8 cellular contexts compared by ENCODE assay signal in the genomic region with DNA sequence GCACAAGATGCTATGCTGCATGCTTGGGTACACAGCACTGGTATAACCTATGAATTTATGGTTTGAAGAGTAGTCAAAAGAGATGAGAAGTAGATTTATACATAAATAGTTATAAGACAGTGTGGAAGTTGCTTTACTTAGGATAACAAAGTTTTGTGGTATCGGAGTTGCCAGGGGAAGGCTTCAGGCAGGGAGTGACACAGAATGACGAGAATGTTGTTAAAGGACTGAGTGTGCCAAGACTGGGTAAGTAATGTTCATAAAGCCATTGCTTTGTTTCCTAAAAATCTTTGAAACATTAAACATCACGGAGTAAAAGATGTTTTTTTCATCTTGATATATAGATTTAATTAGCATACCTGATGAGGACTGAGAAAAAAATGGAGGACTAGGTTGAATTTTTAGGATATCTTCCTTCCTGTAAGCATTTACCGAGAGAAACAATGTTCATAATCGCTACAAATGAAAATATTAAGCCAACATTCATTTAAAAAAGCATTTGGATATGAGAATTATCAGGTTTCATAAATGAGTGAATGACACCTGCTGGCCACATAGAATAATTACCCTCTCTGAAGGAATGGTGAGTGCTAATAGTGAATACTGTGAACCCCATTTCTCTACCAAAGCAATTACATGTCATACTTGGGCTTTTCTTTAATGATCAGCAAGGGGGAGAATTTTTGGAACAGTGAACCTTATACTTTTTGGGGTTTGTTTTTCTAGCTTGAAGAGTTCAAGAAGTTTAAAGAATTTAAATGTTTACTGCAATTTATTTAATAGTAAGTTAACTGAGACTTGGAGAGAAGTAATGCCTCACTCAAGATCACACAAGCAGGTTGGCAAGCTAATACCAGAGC. TPM values are rescaled to one million over a fixed set of nuclear protein-coding genes. Genes with fewer than 3 reads are reported as not detected.
DNase-seq lines count a peak whose midpoint lies in the region; TF ChIP-seq lines count a peak whose summit lies in the region.

No MANE protein-coding gene starts in this region.

- no peaks in the 10 kb centered on the region for H3K9me3 Mint-ChIP-seq in nephron progenitor cell
- H3K9me3 Mint-ChIP-seq in activated naive CD8-positive, alpha-beta T cell treated with anti-CD3 and anti-CD28 coated beads for 36 hours, result no peaks in the 10 kb centered on the region

- in situ Hi-C loops in G401 (cut with HindIII; ENCODE audit: low sequenced_read_pairs), result no loop called here

- no peaks in the 10 kb centered on the region for H3K36me3 Mint-ChIP-seq in nephron progenitor cell (ENCODE audit: low read depth)
- H3K36me3 Mint-ChIP-seq in activated naive CD8-positive, alpha-beta T cell treated with anti-CD3 and anti-CD28 coated beads for 36 hours, result no peaks in the 10 kb centered on the region

- intact Hi-C loops in posterior vena cava (cut with DNase I), result loop anchor here (10.0 kb wide), 2 partner anchors 261 to 411 kb away; no protein-coding TSS in a partner anchor

- no peaks in the 10 kb centered on the region for H3K4me1 Mint-ChIP-seq in nephron progenitor cell
- peaks cover 5% of the 10 kb centered on the region for H3K4me1 Mint-ChIP-seq in activated naive CD8-positive, alpha-beta T cell treated with anti-CD3 and anti-CD28 coated beads for 36 hours

- H3K27ac Mint-ChIP-seq in nephron progenitor cell, result no peak overlapping the region
- no peak overlapping the region for H3K27ac Mint-ChIP-seq in activated naive CD8-positive, alpha-beta T cell treated with anti-CD3 and anti-CD28 coated beads for 36 hours

- peak; percentile 45 for TF ChIP-seq CTCF in nephron progenitor cell (IDR thresholded peaks at IDR 0.05)

- DNase-seq in G401 (ENCODE audit: low spot score) (peak; percentile 8), HCEC 1CT (peak; percentile 76), NCI-H446 treated with DMSO at 0.1 percent for 48 hours (lab: John Stamatoyannopoulos, UW) (peak; percentile 13), dermis blood vessel endothelial cell (peak; percentile 78), nephron progenitor cell (no peak), putamen (ENCODE audit: low spot score) (no peak), posterior vena cava (ENCODE audit: low spot score) (no peak)
- no peak for DNase-seq in activated naive CD8-positive, alpha-beta T cell treated with anti-CD3 and anti-CD28 coated beads for 36 hours

- no peaks in the 10 kb centered on the region for H3K27me3 Mint-ChIP-seq in nephron progenitor cell (ENCODE audit: low read depth, poor library complexity)
- no peaks in the 10 kb centered on the region for H3K27me3 Mint-ChIP-seq in activated naive CD8-positive, alpha-beta T cell treated with anti-CD3 and anti-CD28 coated beads for 36 hours

- H3K4me3 Mint-ChIP-seq in nephron progenitor cell, result no peak overlapping the region
- no peak overlapping the region for H3K4me3 Mint-ChIP-seq in activated naive CD8-positive, alpha-beta T cell treated with anti-CD3 and anti-CD28 coated beads for 36 hours

RNA-seq across cellular contexts. Expression of gene EXTL2, which starts 28.4 kb away (rescaled TPM):
- 20.4 and 36.9 TPM in 2 replicates for total RNA-seq in G401 (2014; rRNA removed; shearing (Covaris generic))
- total RNA-seq in dermis blood vessel endothelial cell (13.4 and 21.3 TPM in 2 replicates), posterior vena cava (10 to 100 TPM; 14.5 to 16.0 TPM)
- total RNA-seq in activated naive CD8-positive, alpha-beta T cell treated with anti-CD3 and anti-CD28 coated beads for 36 hours, result 10 to 100 TPM in 1 of 2 experiments, 1 to 10 TPM in 1; 10.0 to 10.8 TPM

RNA-seq across cellular contexts. Expression of gene SLC30A7, which starts 29.6 kb away (rescaled TPM):
- total RNA-seq in G401 (2014; rRNA removed; shearing (Covaris generic)), result 17.6 and 18.4 TPM in 2 replicates
- total RNA-seq in dermis blood vessel endothelial cell (43.1 and 43.7 TPM in 2 replicates), posterior vena cava (10 to 100 TPM; 27.5 to 29.7 TPM)
- 10 to 100 TPM; 38.9 to 40.9 TPM for total RNA-seq in activated naive CD8-positive, alpha-beta T cell treated with anti-CD3 and anti-CD28 coated beads for 36 hours

Comparison
In these comparisons a context has a peak if more than half of its experiments do, and no peak if none do; other contexts are left out.
1. DNase-seq: peak in G401 (single experiment), HCEC 1CT (single experiment), NCI-H446 treated with DMSO at 0.1 percent for 48 hours (single experiment) and dermis blood vessel endothelial cell (single experiment); none in nephron progenitor cell (single experiment), putamen (single experiment), activated naive CD8-positive, alpha-beta T cell treated with anti-CD3 and anti-CD28 coated beads for 36 hours (single experiment) and posterior vena cava (single experiment).